Comparison of ENCODE assay signal across 6 cellular contexts in the genomic region with DNA sequence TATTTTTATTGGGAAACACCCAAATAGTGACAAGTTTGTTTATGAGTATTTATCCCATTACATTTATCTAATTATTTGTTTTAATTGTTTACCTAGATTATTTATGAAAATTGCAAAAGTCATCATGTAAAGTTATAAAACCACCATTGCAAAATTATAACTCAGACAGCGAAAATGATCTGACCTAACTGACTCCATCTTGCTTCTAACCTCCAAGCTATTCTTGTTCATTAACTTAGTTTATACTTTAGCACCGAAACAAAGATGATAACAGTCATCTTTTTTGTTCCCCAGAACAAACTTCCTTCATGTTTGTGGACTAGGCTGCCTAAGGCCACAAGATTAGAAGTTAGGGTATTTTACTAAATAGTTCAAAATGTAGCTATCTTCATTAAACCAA.
"Had no signal": no experiment of that assay in that cellular context is flagged by ENCODE, and none has a peak within 500 bp of the region (broad histone marks: within the 10 kb centered on the region; RNA-seq: fewer than 3 reads in every experiment).

No MANE protein-coding gene starts in this region.

- ATAC-seq: HepG2 had no signal

- FAIRE-seq: HepG2, HTR-8/SVneo had no signal

- H3K27ac ChIP-seq: HL-60 had no signal

- DNase-seq: IMR-90, KBM-7, KG1 had no signal
